Comparison of ENCODE assay signal across 12 cellular contexts in genomic region chr16:31213877-31214704, GRCh38. TPM values are rescaled to one million over a fixed set of nuclear protein-coding genes. Genes with fewer than 3 reads are reported as not detected.
A peak's percentile ranks its signal among the peaks of the same experiment; 100 is the strongest.
DNase-seq lines count a peak whose midpoint lies in the region; ATAC-seq and TF ChIP-seq lines count a peak whose summit lies in the region.
"Had no signal": no experiment of that assay in that cellular context is flagged by ENCODE, and none has a peak within 500 bp of the region (broad histone marks: within the 10 kb centered on the region; RNA-seq: fewer than 3 reads in every experiment).

A gene with protein sequence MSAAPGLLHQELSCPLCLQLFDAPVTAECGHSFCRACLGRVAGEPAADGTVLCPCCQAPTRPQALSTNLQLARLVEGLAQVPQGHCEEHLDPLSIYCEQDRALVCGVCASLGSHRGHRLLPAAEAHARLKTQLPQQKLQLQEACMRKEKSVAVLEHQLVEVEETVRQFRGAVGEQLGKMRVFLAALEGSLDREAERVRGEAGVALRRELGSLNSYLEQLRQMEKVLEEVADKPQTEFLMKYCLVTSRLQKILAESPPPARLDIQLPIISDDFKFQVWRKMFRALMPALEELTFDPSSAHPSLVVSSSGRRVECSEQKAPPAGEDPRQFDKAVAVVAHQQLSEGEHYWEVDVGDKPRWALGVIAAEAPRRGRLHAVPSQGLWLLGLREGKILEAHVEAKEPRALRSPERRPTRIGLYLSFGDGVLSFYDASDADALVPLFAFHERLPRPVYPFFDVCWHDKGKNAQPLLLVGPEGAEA (plus strand): TSS chr16:31214119. CDS start chr16:31214739, 620 bp downstream.

- no peak for DNase-seq in activated naive CD4-positive, alpha-beta T cell treated with Interleukin-2 at 50 U/mL for 16 hours
- DNase-seq in cerebellar cortex (ENCODE audit: low spot score) (peak; percentile 44), mesothelial cell of epicardium (ENCODE audit: low spot score in 2 of 2, unreplicated experiment in 2 of 2) (no peak), upper lobe of right lung (no peak), mesenteric fat pad (ENCODE audit: low spot score) (no peak), NCI-H1694 (lab: John Stamatoyannopoulos, UW) (no peak)
- DNase-seq: activated CD4-positive, alpha-beta memory T cell treated with anti-CD3 and anti-CD28 coated beads for 36 hours; NCI-H1694 treated with DMSO at 0.1 percent for 48 hours had no signal

- H3K9me3 ChIP-seq in upper lobe of right lung: no peaks in the 10 kb centered on the region

- H3K4me1 ChIP-seq in upper lobe of right lung: peaks cover 24% of the 10 kb centered on the region

- H3K9me3 Mint-ChIP-seq in activated naive CD4-positive, alpha-beta T cell treated with anti-CD3 and anti-CD28 coated beads, Interleukin-2, amount 50 U/mL, for 24 hours: no peaks in the 10 kb centered on the region
- H3K9me3 Mint-ChIP-seq in mesothelial cell of epicardium: no peaks in the 10 kb centered on the region
- H3K9me3 Mint-ChIP-seq: activated CD4-positive, alpha-beta memory T cell treated with anti-CD3 and anti-CD28 coated beads for 36 hours; stimulated activated naive CD8-positive, alpha-beta T cell treated with anti-CD3 and anti-CD28 coated beads, Interleukin-15, Interleukin-2, amounts not matched to agents 100 ng/mL and 50 ng/mL, for 24 hours had no signal

- peak within 1 kb of the TSS; percentile 52 for H3K4me3 ChIP-seq in upper lobe of right lung

- peaks cover 45% of the 10 kb centered on the region for H3K27me3 ChIP-seq in upper lobe of right lung

- H3K4me3 Mint-ChIP-seq in activated naive CD4-positive, alpha-beta T cell treated with anti-CD3 and anti-CD28 coated beads, Interleukin-2, amount 50 U/mL, for 24 hours: peak within 1 kb of the TSS; percentile 63
- H3K4me3 Mint-ChIP-seq in mesothelial cell of epicardium: peak within 1 kb of the TSS; percentile 58

- H3K36me3 Mint-ChIP-seq in activated naive CD4-positive, alpha-beta T cell treated with anti-CD3 and anti-CD28 coated beads, Interleukin-2, amount 50 U/mL, for 24 hours: no peaks in the 10 kb centered on the region
- no peaks in the 10 kb centered on the region for H3K36me3 Mint-ChIP-seq in mesothelial cell of epicardium
- H3K36me3 Mint-ChIP-seq: activated CD4-positive, alpha-beta memory T cell treated with anti-CD3 and anti-CD28 coated beads for 36 hours had no signal

- no peak within 1 kb of the TSS for H3K27ac ChIP-seq in upper lobe of right lung

- intact Hi-C loops in upper lobe of right lung (cut with DNase I): no loop called here

- peaks cover 24% of the 10 kb centered on the region for H3K27me3 Mint-ChIP-seq in activated naive CD4-positive, alpha-beta T cell treated with anti-CD3 and anti-CD28 coated beads, Interleukin-2, amount 50 U/mL, for 24 hours
- H3K27me3 Mint-ChIP-seq in mesothelial cell of epicardium (ENCODE audit: low read depth): peaks cover 86% of the 10 kb centered on the region

- no peaks in the 10 kb centered on the region for H3K36me3 ChIP-seq in upper lobe of right lung

- peak; percentile 2 for ATAC-seq in upper lobe of right lung
- no peak for ATAC-seq in GM19463 (IDR thresholded peaks at IDR 0.05; ENCODE audit: unreplicated experiment)

- TF ChIP-seq CTCF in mesothelial cell of epicardium (IDR thresholded peaks at IDR 0.05; ENCODE audit: unreplicated experiment) (no peak), upper lobe of right lung (IDR thresholded peaks at IDR 0.05) (no peak)

- H3K4me1 Mint-ChIP-seq in activated naive CD4-positive, alpha-beta T cell treated with anti-CD3 and anti-CD28 coated beads, Interleukin-2, amount 50 U/mL, for 24 hours: peaks cover 19% of the 10 kb centered on the region
- H3K4me1 Mint-ChIP-seq in mesothelial cell of epicardium: peaks cover 13% of the 10 kb centered on the region

- H3K27ac Mint-ChIP-seq in activated naive CD4-positive, alpha-beta T cell treated with anti-CD3 and anti-CD28 coated beads, Interleukin-2, amount 50 U/mL, for 24 hours: no peak within 1 kb of the TSS
- H3K27ac Mint-ChIP-seq in mesothelial cell of epicardium: no peak within 1 kb of the TSS
- H3K27ac Mint-ChIP-seq: activated CD4-positive, alpha-beta memory T cell treated with anti-CD3 and anti-CD28 coated beads for 36 hours; stimulated activated naive CD8-positive, alpha-beta T cell treated with anti-CD3 and anti-CD28 coated beads, Interleukin-15, Interleukin-2, amounts not matched to agents 100 ng/mL and 50 ng/mL, for 24 hours had no signal

RNA-seq across cellular contexts. Expression of the gene that starts here (rescaled TPM):
- total RNA-seq in mesothelial cell of epicardium (0.04 to 0.14 TPM (median 0.11 TPM) in 3 replicates), upper lobe of right lung (0.17 TPM), mesenteric fat pad (0.03 TPM)
- total RNA-seq: activated CD4-positive, alpha-beta memory T cell treated with anti-CD3 and anti-CD28 coated beads for 36 hours; kidney epithelial cell had no signal

Comparison
In these comparisons a context has a peak if more than half of its experiments do, and no peak if none do; other contexts are left out.
1. Peak in ATAC-seq and H3K4me3 ChIP-seq in upper lobe of right lung; RNA of the gene not detected or under 1 TPM.